17 cellular contexts compared by ENCODE assay signal in genomic region chr16:15699819-15700218, GRCh38. TPM values are rescaled to one million over a fixed set of nuclear protein-coding genes. Genes with fewer than 3 reads are reported as not detected.
DNase-seq lines count a peak whose midpoint lies in the region; ATAC-seq and TF ChIP-seq lines count a peak whose summit lies in the region.
"Had no signal": no experiment of that assay in that cellular context is flagged by ENCODE, and none has a peak within 500 bp of the region (broad histone marks: within the 10 kb centered on the region; RNA-seq: fewer than 3 reads in every experiment).

No MANE protein-coding gene starts in this region.

- peak overlapping the region; percentile 27 to 68 for H3K27ac Mint-ChIP-seq in activated naive CD4-positive, alpha-beta T cell treated with anti-CD3 and anti-CD28 coated beads, Interleukin-2, amount 50 U/mL, for 72 hours
- H3K27ac Mint-ChIP-seq in activated T-helper 17 cell treated with anti-CD3 and anti-CD28 coated beads, Interleukin-2, amount 50 U/mL, for 72 hours: peak overlapping the region; percentile 29
- H3K27ac Mint-ChIP-seq in nephron progenitor cell: peak overlapping the region; percentile 28
- H3K27ac Mint-ChIP-seq: B cell; CD4-positive, alpha-beta T cell; IgD-negative memory B cell had no signal

- POLR2A ChIA-PET in HEK293T (lab: Yijun Ruan, JAX): no interaction called here

- no peaks in the 10 kb centered on the region for H3K27me3 Mint-ChIP-seq in activated T-helper 17 cell treated with anti-CD3 and anti-CD28 coated beads, Interleukin-2, amount 50 U/mL, for 72 hours
- H3K27me3 Mint-ChIP-seq in nephron progenitor cell (ENCODE audit: low read depth, poor library complexity): no peaks in the 10 kb centered on the region
- H3K27me3 Mint-ChIP-seq: B cell; CD4-positive, alpha-beta T cell; IgD-negative memory B cell had no signal

- in situ Hi-C loops in HAP-1 (cut with MboI; ENCODE audit: low sequenced_read_pairs): no loop called here

- H3K36me3 ChIP-seq in HAP-1 (replicated peaks): peaks cover 72% of the 10 kb centered on the region

- H3K9me3 ChIP-seq in HAP-1: no peaks in the 10 kb centered on the region

- no peak for TF ChIP-seq CTCF in nephron progenitor cell (IDR thresholded peaks at IDR 0.05)

- no peaks in the 10 kb centered on the region for H3K27me3 ChIP-seq in HAP-1 (ENCODE audit: low read depth)

- DNase-seq in activated naive CD4-positive, alpha-beta T cell treated with anti-CD3 and anti-CD28 coated beads, Interleukin-2, amount 50 U/mL, for 72 hours (ENCODE audit: low spot score in 2 of 2): no peak
- DNase-seq in activated naive CD4-positive, alpha-beta T cell (lab: John Stamatoyannopoulos, UW): no peak
- DNase-seq in nephron progenitor cell: no peak
- no peak for DNase-seq in Ammon's horn (ENCODE audit: low spot score)
- DNase-seq in HEK293T (ENCODE audit: extremely low spot score): no peak
- DNase-seq in HAP-1 (ENCODE audit: low spot score in 2 of 2): no peak
- DNase-seq: ACHN; C1 segment of cervical spinal cord; CD4-positive, alpha-beta T cell; DMS153; DMS79 treated with DMSO at 0.1 percent for 48 hours; EL; GDM1; KG1 had no signal

- H3K4me3 Mint-ChIP-seq in activated T-helper 17 cell treated with anti-CD3 and anti-CD28 coated beads, Interleukin-2, amount 50 U/mL, for 72 hours: no peak overlapping the region
- no peak overlapping the region for H3K4me3 Mint-ChIP-seq in nephron progenitor cell
- H3K4me3 Mint-ChIP-seq: B cell; CD4-positive, alpha-beta T cell had no signal

- peaks cover 12% of the 10 kb centered on the region for H3K4me1 Mint-ChIP-seq in activated T-helper 17 cell treated with anti-CD3 and anti-CD28 coated beads, Interleukin-2, amount 50 U/mL, for 72 hours
- H3K4me1 Mint-ChIP-seq in nephron progenitor cell: peaks cover 37% of the 10 kb centered on the region

- no peak for ATAC-seq in activated naive CD4-positive, alpha-beta T cell treated with anti-CD3 and anti-CD28 coated beads, Interleukin-2, amount 50 U/mL, for 72 hours
- no peak for ATAC-seq in activated T-helper 17 cell treated with anti-CD3 and anti-CD28 coated beads, Interleukin-2, amount 50 U/mL, for 72 hours (replicated peaks)

- CTCF ChIA-PET in HEK293T (lab: Yijun Ruan, JAX): no interaction called here

- peaks cover 0 to 9% of the 10 kb centered on the region in 2 donors for H3K36me3 Mint-ChIP-seq in activated naive CD4-positive, alpha-beta T cell treated with anti-CD3 and anti-CD28 coated beads, Interleukin-2, amount 50 U/mL, for 72 hours
- H3K36me3 Mint-ChIP-seq in activated T-helper 17 cell treated with anti-CD3 and anti-CD28 coated beads, Interleukin-2, amount 50 U/mL, for 72 hours (ENCODE audit: low read depth): peaks cover 98% of the 10 kb centered on the region
- peaks cover 32% of the 10 kb centered on the region for H3K36me3 Mint-ChIP-seq in nephron progenitor cell (ENCODE audit: low read depth)
- H3K36me3 Mint-ChIP-seq: IgD-negative memory B cell had no signal

- H3K9me3 Mint-ChIP-seq in activated naive CD4-positive, alpha-beta T cell treated with anti-CD3 and anti-CD28 coated beads, Interleukin-2, amount 50 U/mL, for 72 hours: no peaks in the 10 kb centered on the region
- H3K9me3 Mint-ChIP-seq in activated T-helper 17 cell treated with anti-CD3 and anti-CD28 coated beads, Interleukin-2, amount 50 U/mL, for 72 hours: no peaks in the 10 kb centered on the region
- H3K9me3 Mint-ChIP-seq in nephron progenitor cell: no peaks in the 10 kb centered on the region
- H3K9me3 Mint-ChIP-seq: CD4-positive, alpha-beta T cell; IgD-negative memory B cell had no signal

- no peaks in the 10 kb centered on the region for H3K4me1 ChIP-seq in HAP-1

- H3K4me3 ChIP-seq in HAP-1: no peak overlapping the region

TF ChIP-seq in HEK293T, 16 proteins besides CTCF, POLR2A, EP300 and RAD21:
- no peak for TF ChIP-seq ELF4 (IDR thresholded peaks at IDR 0.05)
- TF ChIP-seq ZNF384 (IDR thresholded peaks at IDR 0.05): no peak

RNA-seq across cellular contexts. Expression of gene NDE1, which starts 49.8 kb away (rescaled TPM):
- 100 to 1,000 TPM; 114 to 196 TPM for total RNA-seq in activated naive CD4-positive, alpha-beta T cell treated with anti-CD3 and anti-CD28 coated beads, Interleukin-2, amount 50 U/mL, for 72 hours
- total RNA-seq in activated T-helper 17 cell treated with anti-CD3 and anti-CD28 coated beads, Interleukin-2, amount 50 U/mL, for 72 hours: 100 to 1,000 TPM; 112 to 117 TPM

RNA-seq across cellular contexts. Expression of gene MARF1, which starts 56.9 kb away (rescaled TPM):
- total RNA-seq in activated naive CD4-positive, alpha-beta T cell treated with anti-CD3 and anti-CD28 coated beads, Interleukin-2, amount 50 U/mL, for 72 hours: 100 to 1,000 TPM in 1 of 2 donors, 10 to 100 TPM in 1; 70.8 to 134 TPM
- total RNA-seq in activated T-helper 17 cell treated with anti-CD3 and anti-CD28 coated beads, Interleukin-2, amount 50 U/mL, for 72 hours: 100 to 1,000 TPM in 1 of 2 donors, 10 to 100 TPM in 1; 85.0 to 120 TPM
